In genomic region chr3:126713229-126713628, GRCh38 we compare ENCODE assay signal across 19 cellular contexts. TPM values are rescaled to one million over a fixed set of nuclear protein-coding genes. Genes with fewer than 3 reads are reported as not detected.
DNase-seq lines count a peak whose midpoint lies in the region; ATAC-seq, FAIRE-seq and TF ChIP-seq lines count a peak whose summit lies in the region.
"Had no signal": no experiment of that assay in that cellular context is flagged by ENCODE, and none has a peak within 500 bp of the region (broad histone marks: within the 10 kb centered on the region; RNA-seq: fewer than 3 reads in every experiment).

No MANE protein-coding gene starts in this region.

- intact Hi-C loops in esophagus muscularis mucosa (cut with DNase I), result no loop called here

- POLR2A ChIA-PET in HEK293 (lab: Yijun Ruan, JAX), result no interaction called here

- no peak for DNase-seq in astrocyte (ENCODE audit: low read depth)
- DNase-seq in esophagus muscularis mucosa (ENCODE audit: extremely low spot score), result peak; percentile 83
- DNase-seq in trophoblast cell, result no peak
- no peak for DNase-seq in NCI-H510A (lab: John Stamatoyannopoulos, UW)
- DNase-seq in stimulated activated naive CD8-positive, alpha-beta T cell treated with anti-CD3 and anti-CD28 coated beads, Interleukin-15, amount 100 ng/mL, for 72 hours, result no peak
- DNase-seq in NK-92 treated with Interleukin-12 subunit alpha and Interleukin-12 subunit beta, amount 100 ng/mL, for 24 hours (lab: John Stamatoyannopoulos, UW), result no peak
- DNase-seq: ACHN; BE2C; CD4-positive, alpha-beta memory T cell; DMS153; DMS79; GDM1; H9 had no signal

- peaks cover 50% of the 10 kb centered on the region for H4K20me1 ChIP-seq in astrocyte (ENCODE audit: insufficient read depth, low read length)

- H3K9me3 Mint-ChIP-seq in astrocyte (ENCODE audit: unreplicated experiment), result no peaks in the 10 kb centered on the region
- H3K9me3 Mint-ChIP-seq in stimulated activated naive CD8-positive, alpha-beta T cell treated with anti-CD3 and anti-CD28 coated beads, Interleukin-15, amount 100 ng/mL, for 72 hours, result no peaks in the 10 kb centered on the region
- H3K9me3 Mint-ChIP-seq: CD14-positive monocyte; CD4-positive, alpha-beta memory T cell; H9 had no signal

- H3K9ac ChIP-seq in astrocyte (ENCODE audit: low read length), result no peak overlapping the region
- H3K9ac ChIP-seq in trophoblast cell (ENCODE audit: low read length), result no peak overlapping the region

- no peak for ATAC-seq in gastroesophageal sphincter
- ATAC-seq in stimulated activated naive CD8-positive, alpha-beta T cell treated with anti-CD3 and anti-CD28 coated beads, Interleukin-15, amount 100 ng/mL, for 72 hours, result no peak

- H3K4me1 Mint-ChIP-seq in astrocyte (ENCODE audit: low read depth, unreplicated experiment), result peaks cover 7% of the 10 kb centered on the region
- H3K4me1 Mint-ChIP-seq in stimulated activated naive CD8-positive, alpha-beta T cell treated with anti-CD3 and anti-CD28 coated beads, Interleukin-15, amount 100 ng/mL, for 72 hours, result peaks cover 27% of the 10 kb centered on the region

- H3K4me1 ChIP-seq in HEK293 (ENCODE audit: control insufficient read depth, insufficient read depth, low read length) (no peaks in the 10 kb centered on the region), astrocyte (ENCODE audit: insufficient read depth, low read length) (no peaks in the 10 kb centered on the region), esophagus muscularis mucosa (no peaks in the 10 kb centered on the region), trophoblast cell (ENCODE audit: control insufficient read depth in 1 of 2, insufficient read depth in 2 of 2, low read length in 2 of 2) (no peaks in the 10 kb centered on the region), gastroesophageal sphincter (no peaks in the 10 kb centered on the region)
- H3K4me1 ChIP-seq: BE2C had no signal

- H2BK120ac ChIP-seq in trophoblast cell (ENCODE audit: insufficient read depth, low read length, poor library complexity), result no peak overlapping the region

- H3K27me3 ChIP-seq in astrocyte (ENCODE audit: insufficient read depth, low read length) (no peaks in the 10 kb centered on the region), esophagus muscularis mucosa (no peaks in the 10 kb centered on the region), trophoblast cell (ENCODE audit: insufficient read depth, low read length) (no peaks in the 10 kb centered on the region), gastroesophageal sphincter (no peaks in the 10 kb centered on the region)
- H3K27me3 ChIP-seq: BE2C had no signal

- TF ChIP-seq POLR2A in esophagus muscularis mucosa (IDR thresholded peaks at IDR 0.05; ENCODE audit: low read depth) (no peak), gastroesophageal sphincter (IDR thresholded peaks at IDR 0.05) (no peak)

- H2AK5ac ChIP-seq in trophoblast cell (ENCODE audit: low read length), result no peak overlapping the region

- 92% methylated on average over 7 of the region's 7 CpGs for WGBS in esophagus muscularis mucosa
- no CpG with 5 or more reads among the region's 7 CpGs for WGBS in trophoblast cell (ENCODE audit: extremely low coverage, insufficient coverage, insufficient read length)
- 94% methylated on average over 5 of the region's 7 CpGs; no CpG with 5 or more reads in 1 of the 2 donors for WGBS in gastroesophageal sphincter (ENCODE audit: low coverage in 1 of 2), 2 donors

- no peak overlapping the region for H3K4me3 Mint-ChIP-seq in astrocyte (ENCODE audit: unreplicated experiment)
- no peak overlapping the region for H3K4me3 Mint-ChIP-seq in stimulated activated naive CD8-positive, alpha-beta T cell treated with anti-CD3 and anti-CD28 coated beads, Interleukin-15, amount 100 ng/mL, for 72 hours
- H3K4me3 Mint-ChIP-seq: CD14-positive monocyte; CD4-positive, alpha-beta memory T cell; H9 had no signal

- H3K36me3 Mint-ChIP-seq in astrocyte (ENCODE audit: low read depth, unreplicated experiment), result peaks cover 5% of the 10 kb centered on the region
- H3K36me3 Mint-ChIP-seq: CD14-positive monocyte had no signal

- H3K18ac ChIP-seq in trophoblast cell (ENCODE audit: low read length), result peak overlapping the region; percentile 8

- CTCF ChIA-PET in HEK293 (lab: Yijun Ruan, JAX), result interaction anchor here (0.9 to 1.9 kb wide), 2 partner anchors 8 kb away, joined by 4 read pairs; no protein-coding TSS in a partner anchor

- H3K27ac ChIP-seq in HEK293 (ENCODE audit: extremely low read depth, low read depth, low read length) (no peak overlapping the region), astrocyte (ENCODE audit: low read depth, low read length) (no peak overlapping the region), esophagus muscularis mucosa (replicated peaks in 1 of 4) (no peak overlapping the region), trophoblast cell (ENCODE audit: low read depth, low read length) (no peak overlapping the region), gastroesophageal sphincter (no peak overlapping the region)
- H3K27ac ChIP-seq: HL-60 had no signal

- no peak for FAIRE-seq in astrocyte (lab: Jason Lieb, UNC)
- FAIRE-seq: A204.1, H1 had no signal

- TF ChIP-seq CTCF in HEK293 (tag by site-specific recombination; IDR thresholded peaks at IDR 0.05), result no peak
- no peak for TF ChIP-seq CTCF in astrocyte (IDR thresholded peaks at IDR 0.05; ENCODE audit: insufficient read depth, low read depth, low read length)
- no peak for TF ChIP-seq CTCF in esophagus muscularis mucosa (IDR thresholded peaks at IDR 0.05)
- TF ChIP-seq CTCF in gastroesophageal sphincter (IDR thresholded peaks at IDR 0.05), result no peak

- no peak overlapping the region for H4K12ac ChIP-seq in trophoblast cell (ENCODE audit: low read depth, low read length)

- no peak overlapping the region for H4K8ac ChIP-seq in trophoblast cell (ENCODE audit: low read depth, low read length)

- H3K9me3 ChIP-seq in HEK293 (ENCODE audit: control insufficient read depth, insufficient read depth, low read depth, low read length) (no peaks in the 10 kb centered on the region), astrocyte (ENCODE audit: insufficient read depth, low read depth, low read length) (no peaks in the 10 kb centered on the region), esophagus muscularis mucosa (no peaks in the 10 kb centered on the region), trophoblast cell (ENCODE audit: insufficient read depth, low read depth, low read length) (no peaks in the 10 kb centered on the region), gastroesophageal sphincter (no peaks in the 10 kb centered on the region)
- H3K9me3 ChIP-seq: BE2C had no signal

- no peak for TF ChIP-seq EP300 in esophagus muscularis mucosa (IDR thresholded peaks at IDR 0.05)
- no peak for TF ChIP-seq EP300 in gastroesophageal sphincter (IDR thresholded peaks at IDR 0.05)

- H3K14ac ChIP-seq in trophoblast cell (ENCODE audit: low read length), result no peak overlapping the region

- H3K36me3 ChIP-seq in HEK293 (ENCODE audit: control insufficient read depth in 2 of 2, insufficient read depth in 1 of 2, low read length in 2 of 2), result peaks cover 0 to under 1% of the 10 kb centered on the region in 2 experiments; a peak in 1 of 3 replicates
- H3K36me3 ChIP-seq in astrocyte (ENCODE audit: insufficient read depth, low read length), result no peaks in the 10 kb centered on the region
- no peaks in the 10 kb centered on the region for H3K36me3 ChIP-seq in esophagus muscularis mucosa
- H3K36me3 ChIP-seq in trophoblast cell (ENCODE audit: control insufficient read depth in 1 of 2, insufficient read depth in 2 of 2, low read length in 2 of 2), result no peaks in the 10 kb centered on the region
- no peaks in the 10 kb centered on the region for H3K36me3 ChIP-seq in gastroesophageal sphincter
- H3K36me3 ChIP-seq: BE2C had no signal

- H2BK5ac ChIP-seq in trophoblast cell (ENCODE audit: low read depth, low read length, poor library complexity), result no peak overlapping the region

- no peaks in the 10 kb centered on the region for H3K27me3 Mint-ChIP-seq in astrocyte (ENCODE audit: low read depth, unreplicated experiment)
- H3K27me3 Mint-ChIP-seq in stimulated activated naive CD8-positive, alpha-beta T cell treated with anti-CD3 and anti-CD28 coated beads, Interleukin-15, amount 100 ng/mL, for 72 hours, result no peaks in the 10 kb centered on the region
- H3K27me3 Mint-ChIP-seq: CD4-positive, alpha-beta memory T cell had no signal

- H4K91ac ChIP-seq in trophoblast cell (ENCODE audit: low read depth, low read length), result no peak overlapping the region

- H3K23ac ChIP-seq in trophoblast cell (ENCODE audit: low read length), result no peak overlapping the region

- H3K4ac ChIP-seq in trophoblast cell (ENCODE audit: low read depth, low read length), result no peak overlapping the region

- peaks cover 9% of the 10 kb centered on the region for H3K79me2 ChIP-seq in astrocyte (ENCODE audit: insufficient read depth, low read length)
- H3K79me2 ChIP-seq in trophoblast cell (ENCODE audit: control insufficient read depth, insufficient read depth, low read length, poor library complexity), result no peaks in the 10 kb centered on the region

- H2BK12ac ChIP-seq in trophoblast cell (ENCODE audit: low read length), result no peak overlapping the region

- no peaks in the 10 kb centered on the region for H3K79me1 ChIP-seq in trophoblast cell (ENCODE audit: low read length)

- H3K4me2 ChIP-seq in astrocyte (ENCODE audit: low read length) (no peak overlapping the region), trophoblast cell (ENCODE audit: low read length) (no peak overlapping the region)

- H3K4me3 ChIP-seq in HEK293 (ENCODE audit: low read depth, low read length) (no peak overlapping the region), astrocyte (ENCODE audit: insufficient read depth, low read depth, low read length) (no peak overlapping the region), esophagus muscularis mucosa (no peak overlapping the region), trophoblast cell (ENCODE audit: low read depth, low read length) (no peak overlapping the region), gastroesophageal sphincter (no peak overlapping the region)

- peak overlapping the region; percentile 70 for H3K27ac Mint-ChIP-seq in astrocyte (ENCODE audit: unreplicated experiment)
- H3K27ac Mint-ChIP-seq in stimulated activated naive CD8-positive, alpha-beta T cell treated with anti-CD3 and anti-CD28 coated beads, Interleukin-15, amount 100 ng/mL, for 72 hours, result peak overlapping the region in 1 of 2 donors; percentile 55
- H3K27ac Mint-ChIP-seq: CD14-positive monocyte had no signal

- H2AFZ ChIP-seq in astrocyte (ENCODE audit: low read depth, low read length), result no peak overlapping the region
- H2AFZ ChIP-seq in trophoblast cell (ENCODE audit: insufficient read depth, low read length, poor library complexity), result no peak overlapping the region

TF ChIP-seq in HEK293, 187 proteins besides CTCF, POLR2A, EP300 and RAD21:
- TF ChIP-seq ZNF501 (tag by site-specific recombination; IDR thresholded peaks at IDR 0.05) (no peak), GLIS1 (tag by site-specific recombination; IDR thresholded peaks at IDR 0.05) (peak; percentile 37; the same call in 1 of the 2 replicates)

RNA-seq across cellular contexts. Expression of gene CHCHD6, which starts 9.2 kb away (rescaled TPM):
- total RNA-seq in astrocyte (21.1 TPM in 2 replicates), esophagus muscularis mucosa (10 to 100 TPM; 10.3 to 13.4 (median 12.1) TPM), gastroesophageal sphincter (10 to 100 TPM in 3 of 4 donors, 1 to 10 TPM in 1; 8.5 to 37.2 (median 15.2) TPM)
- polyA plus RNA-seq in trophoblast cell (2013), result 5.9 and 6.1 TPM in 2 replicates

RNA-seq across cellular contexts. Expression of gene TXNRD3, which starts 58.3 kb away (rescaled TPM):
- total RNA-seq in astrocyte (7.6 and 11.1 TPM in 2 replicates), esophagus muscularis mucosa (10 to 100 TPM; 12.8 to 23.7 (median 18.7) TPM), gastroesophageal sphincter (10 to 100 TPM; 14.3 to 24.7 (median 18.5) TPM)
- 6.0 and 6.2 TPM in 2 replicates for polyA plus RNA-seq in trophoblast cell (2013)
